ENCODE assay signal across 11 cellular contexts in the genomic region with DNA sequence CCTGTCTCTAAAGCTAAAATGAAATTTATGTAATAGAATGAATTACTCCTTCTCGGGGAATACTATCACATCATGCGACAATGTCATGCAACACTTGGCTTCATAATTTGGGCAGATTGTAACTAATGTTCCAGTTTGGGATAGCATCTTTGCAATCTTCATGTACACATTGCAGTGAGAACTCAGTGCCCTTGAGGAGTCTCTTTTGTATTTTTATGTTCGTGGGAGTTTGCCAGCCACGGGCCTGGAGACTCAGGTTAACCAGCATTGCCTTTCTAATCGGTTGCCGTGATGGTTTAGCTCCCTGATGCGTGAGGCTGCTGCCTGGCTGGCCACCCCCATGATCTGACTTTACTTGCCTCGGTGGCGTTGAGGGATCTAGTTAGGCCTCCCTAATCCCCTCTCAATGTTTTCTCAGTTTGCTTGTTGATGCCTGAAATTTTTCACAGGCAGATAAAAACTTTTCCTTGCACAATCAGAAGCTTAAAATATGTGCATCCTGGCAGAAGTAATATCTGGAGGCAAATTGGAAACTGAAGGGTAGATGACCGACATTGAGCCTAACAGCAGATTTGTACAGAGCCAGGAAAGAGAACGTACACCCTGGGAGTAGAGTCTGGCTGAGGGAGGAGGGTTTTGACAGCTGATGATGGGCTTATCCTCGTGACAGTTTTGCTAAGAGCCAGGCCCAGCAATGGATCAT.
"Had no signal": no experiment of that assay in that cellular context is flagged by ENCODE, and none has a peak within 500 bp of the region (broad histone marks: within the 10 kb centered on the region; RNA-seq: fewer than 3 reads in every experiment).

No MANE protein-coding gene starts in this region.

- H3K27ac Mint-ChIP-seq: activated naive CD4-positive, alpha-beta T cell treated with anti-CD3 and anti-CD28 coated beads, Interleukin-2, amount 50 U/mL, for 72 hours; progenitor cell of endocrine pancreas had no signal

- ATAC-seq: activated naive CD4-positive, alpha-beta T cell treated with anti-CD3 and anti-CD28 coated beads, Interleukin-2, amount 50 U/mL, for 72 hours; foreskin keratinocyte; lower lobe of right lung had no signal

- H3K4me3 ChIP-seq: tibial nerve had no signal

- H3K36me3 ChIP-seq: esophagus squamous epithelium, lower lobe of right lung, tibial nerve had no signal

- DNase-seq: activated T-cell treated with anti-CD3 and anti-CD28 coated beads, Interleukin-2, amount 50 U/mL, for 1 hour; esophagus squamous epithelium; foreskin keratinocyte; lower lobe of right lung; midbrain; naive B cell; stimulated activated CD4-positive, alpha-beta T cell treated with anti-CD3 and anti-CD28 coated beads, Interleukin-4, amount 100 ng/mL, for 1 hour; T-helper 2 cell had no signal

- H3K27ac ChIP-seq: foreskin keratinocyte, lower lobe of right lung had no signal

- H3K36me3 Mint-ChIP-seq: naive B cell had no signal

- H3K9me3 ChIP-seq: esophagus squamous epithelium, lower lobe of right lung, tibial nerve had no signal

- H3K9me3 Mint-ChIP-seq: activated naive CD4-positive, alpha-beta T cell treated with anti-CD3 and anti-CD28 coated beads, Interleukin-2, amount 50 U/mL, for 72 hours; naive B cell had no signal

- H3K27me3 ChIP-seq: tibial nerve had no signal
